Comparison of ENCODE assay signal across 13 cellular contexts in genomic region chr11:8127442-8127841, GRCh38.
A peak's percentile ranks its signal among the peaks of the same experiment; 100 is the strongest.
DNase-seq lines count a peak whose midpoint lies in the region; ATAC-seq and TF ChIP-seq lines count a peak whose summit lies in the region.
"Had no signal": no experiment of that assay in that cellular context is flagged by ENCODE, and none has a peak within 500 bp of the region (broad histone marks: within the 10 kb centered on the region; RNA-seq: fewer than 3 reads in every experiment).

No MANE protein-coding gene starts in this region.

- H3K27ac Mint-ChIP-seq in nephron progenitor cell: peak overlapping the region; percentile 92
- H3K27ac Mint-ChIP-seq: CD14-positive monocyte; CD8-positive, alpha-beta T cell had no signal

- peak; percentile 32 for DNase-seq in NCI-H2227 treated with DMSO at 0.1 percent for 48 hours (lab: John Stamatoyannopoulos, UW)
- DNase-seq in NCI-H2227 (lab: John Stamatoyannopoulos, UW; ENCODE audit: unreplicated experiment): no peak
- DNase-seq in globus pallidus (ENCODE audit: low spot score): peak; percentile 26
- no peak for DNase-seq in nephron progenitor cell
- DNase-seq: Caco-2; CD8-positive, alpha-beta T cell; DND-41; GDM1; IMR-90 had no signal

- no peaks in the 10 kb centered on the region for H3K27me3 Mint-ChIP-seq in nephron progenitor cell (ENCODE audit: low read depth, poor library complexity)

- no peak overlapping the region for H3K4me3 Mint-ChIP-seq in nephron progenitor cell
- H3K4me3 Mint-ChIP-seq: CD14-positive monocyte; CD8-positive, alpha-beta T cell had no signal

- no peaks in the 10 kb centered on the region for H3K9me3 Mint-ChIP-seq in nephron progenitor cell
- H3K9me3 Mint-ChIP-seq: CD14-positive monocyte; CD8-positive, alpha-beta T cell had no signal

- no peak for TF ChIP-seq CTCF in nephron progenitor cell (IDR thresholded peaks at IDR 0.05)

- ATAC-seq in GM18520 (IDR thresholded peaks at IDR 0.05; ENCODE audit: unreplicated experiment) (no peak), GM21737 (IDR thresholded peaks at IDR 0.05; ENCODE audit: unreplicated experiment) (no peak), GM21529 (IDR thresholded peaks at IDR 0.05; ENCODE audit: unreplicated experiment) (no peak)
- ATAC-seq: CD8-positive, alpha-beta T cell had no signal

- H3K4me1 Mint-ChIP-seq in nephron progenitor cell: peaks cover 42% of the 10 kb centered on the region
- H3K4me1 Mint-ChIP-seq: CD14-positive monocyte had no signal

- peaks cover 14% of the 10 kb centered on the region for H3K36me3 Mint-ChIP-seq in nephron progenitor cell (ENCODE audit: low read depth)
- H3K36me3 Mint-ChIP-seq: CD14-positive monocyte had no signal

Comparison
In these comparisons a context has a peak if more than half of its experiments do, and no peak if none do; other contexts are left out.
1. DNase-seq: peak in NCI-H2227 treated with DMSO at 0.1 percent for 48 hours (single experiment) and globus pallidus (single experiment); none in NCI-H2227 (single experiment) and nephron progenitor cell (single experiment).